ENCODE assay signal across 8 cellular contexts in genomic region chr12:45415393-45415817, GRCh38.
DNase-seq lines count a peak whose midpoint lies in the region; ATAC-seq and TF ChIP-seq lines count a peak whose summit lies in the region.

No MANE protein-coding gene starts in this region.

- intact Hi-C loops in left colon (cut with DNase I, micrococcal nuclease) = no loop called here

- no peak overlapping the region for H3K4me3 ChIP-seq in AG09309 (ENCODE audit: control insufficient read depth, low read depth, low read length)

- ATAC-seq in GM19023 (IDR thresholded peaks at IDR 0.05; ENCODE audit: unreplicated experiment) = peak; percentile 94
- ATAC-seq in HG03103 (IDR thresholded peaks at IDR 0.05; ENCODE audit: low read depth, unreplicated experiment) = peak; percentile 97
- ATAC-seq in left colon = no peak

- DNase-seq in AG09309 (ENCODE audit: low read depth) (peak; percentile 99), SW 1271 (lab: John Stamatoyannopoulos, UW) (peak; percentile 92 to 96), glomerular visceral epithelial cell (ENCODE audit: extremely low spot score) (peak; percentile 96), left colon (no peak), NCI-H748 (lab: John Stamatoyannopoulos, UW; ENCODE audit: unreplicated experiment) (no peak)
- peak; percentile 8 to 20 (median 16) for DNase-seq in stimulated activated CD4-positive, alpha-beta T cell treated with anti-CD3 and anti-CD28 coated beads, TNF-alpha, amount 100 ng/mL, for 48 hours (ENCODE audit: low read depth in 3 of 3)

- TF ChIP-seq CTCF in AG09309 (IDR thresholded peaks at IDR 0.05; ENCODE audit: control insufficient read depth, insufficient read depth, low read depth, low read length, missing control alignments) = no peak

Comparison
In these comparisons a context has a peak if more than half of its experiments do, and no peak if none do; other contexts are left out.
1. DNase-seq: peak in AG09309 (single experiment), SW 1271 (2 of 2), glomerular visceral epithelial cell (single experiment) and stimulated activated CD4-positive, alpha-beta T cell treated with anti-CD3 and anti-CD28 coated beads, TNF-alpha, amount 100 ng/mL, for 48 hours (3 of 3); none in left colon (0 of 2) and NCI-H748 (single experiment).